1 cellular context compared by ENCODE assay signal in the genomic region with DNA sequence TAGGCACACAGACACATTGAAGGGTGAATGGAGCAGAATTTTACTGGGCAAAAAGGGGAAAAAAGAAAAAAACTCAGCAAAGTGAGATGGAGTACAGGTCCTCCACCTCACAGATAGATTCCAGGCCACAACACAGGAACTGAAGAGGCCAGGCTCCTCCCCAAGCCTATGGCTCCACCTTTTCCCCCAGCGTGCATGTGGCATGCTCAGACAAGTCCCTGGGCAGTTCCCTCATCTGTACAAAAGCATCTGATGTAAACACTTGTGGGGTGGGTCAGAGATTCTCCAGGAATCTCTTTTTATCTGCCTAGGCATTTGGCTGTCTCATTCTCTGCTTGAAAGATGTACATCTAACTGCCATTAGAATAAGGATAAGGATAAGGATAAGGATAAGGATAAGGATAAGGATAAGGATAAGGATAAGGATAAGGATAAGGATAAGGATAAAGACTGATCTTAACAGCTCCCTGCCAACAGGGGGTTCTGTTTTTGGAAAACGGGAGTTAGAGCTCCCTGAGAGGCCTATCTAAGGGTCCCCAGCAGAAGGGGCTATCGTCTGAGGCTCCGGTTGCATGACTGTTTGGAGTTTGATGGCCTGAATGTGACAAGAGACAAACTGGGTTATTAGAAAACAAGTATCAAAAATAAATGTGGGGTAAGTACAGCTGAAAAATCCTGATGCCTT.
TF ChIP-seq lines count a peak whose summit lies in the region.

No MANE protein-coding gene starts in this region.

TF ChIP-seq in GM23338, 12 proteins besides CTCF, POLR2A, EP300 and RAD21 (continued from another document):
- no peak for TF ChIP-seq ZNF462 (CRISPR knock-in tag; IDR thresholded peaks at IDR 0.05)
- no peak for TF ChIP-seq ZNF114 (CRISPR knock-in tag; IDR thresholded peaks at IDR 0.05)
- TF ChIP-seq ETS1 (IDR thresholded peaks at IDR 0.05) = no peak
